Comparison of ENCODE assay signal across 13 cellular contexts in the genomic region with DNA sequence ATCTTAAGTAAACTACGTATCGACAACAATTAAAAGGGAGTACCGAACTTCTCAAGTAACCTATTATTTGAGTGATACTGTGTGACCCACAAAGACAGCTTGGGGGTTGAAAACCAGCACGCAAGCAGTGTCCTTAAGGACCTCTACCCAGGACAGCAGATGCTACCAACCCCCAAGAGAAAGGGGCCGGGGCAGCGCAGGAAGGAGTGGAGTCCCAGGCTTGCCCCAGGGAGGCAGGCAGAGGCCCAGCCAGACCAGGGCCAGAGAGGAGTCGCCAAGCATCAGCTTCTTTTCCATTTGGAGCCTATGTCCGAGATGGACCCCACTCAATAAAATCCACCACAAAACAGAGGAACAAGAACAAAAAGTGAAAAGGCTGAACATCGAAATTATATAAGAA. TPM values are rescaled to one million over a fixed set of nuclear protein-coding genes. Genes with fewer than 3 reads are reported as not detected.
DNase-seq lines count a peak whose midpoint lies in the region; ATAC-seq and TF ChIP-seq lines count a peak whose summit lies in the region.
"Had no signal": no experiment of that assay in that cellular context is flagged by ENCODE, and none has a peak within 500 bp of the region (broad histone marks: within the 10 kb centered on the region; RNA-seq: fewer than 3 reads in every experiment).

No MANE protein-coding gene starts in this region.

- H3K27me3 ChIP-seq in lower lobe of right lung (ENCODE audit: low read depth) (no peaks in the 10 kb centered on the region), thoracic aorta (replicated peaks; ENCODE audit: insufficient read depth) (no peaks in the 10 kb centered on the region), suprapubic skin (no peaks in the 10 kb centered on the region)

- H3K27ac Mint-ChIP-seq in central memory CD8-positive, alpha-beta T cell (ENCODE audit: low read depth), result peak overlapping the region; percentile 82

- H3K4me1 ChIP-seq in lower lobe of right lung (peaks cover 67% of the 10 kb centered on the region), thoracic aorta (ENCODE audit: control insufficient read depth in 1 of 2, low read depth in 2 of 2) (peaks cover 48 to 68% of the 10 kb centered on the region in 2 donors), suprapubic skin (peaks cover 63% of the 10 kb centered on the region)

- H3K4me3 ChIP-seq in lower lobe of right lung, result no peak overlapping the region
- peak overlapping the region; percentile 11 for H3K4me3 ChIP-seq in thoracic aorta
- no peak overlapping the region for H3K4me3 ChIP-seq in suprapubic skin
- H3K4me3 ChIP-seq: A549 had no signal

- TF ChIP-seq POLR2A in suprapubic skin (IDR thresholded peaks at IDR 0.05), result no peak

- no peaks in the 10 kb centered on the region for H3K9me3 Mint-ChIP-seq in central memory CD8-positive, alpha-beta T cell
- H3K9me3 Mint-ChIP-seq: activated CD4-positive, alpha-beta memory T cell treated with anti-CD3 and anti-CD28 coated beads, Interleukin-2, amount 10 ng/mL, durations not matched to agents 7 days and 5 days; CD4-positive, alpha-beta memory T cell; stimulated activated naive CD8-positive, alpha-beta T cell treated with anti-CD3 and anti-CD28 coated beads, Interleukin-15, amount 100 ng/mL, for 72 hours had no signal

- H3K27ac ChIP-seq in lower lobe of right lung (no peak overlapping the region), thoracic aorta (no peak overlapping the region), suprapubic skin (no peak overlapping the region)
- H3K27ac ChIP-seq: A549 had no signal

- TF ChIP-seq CTCF in lower lobe of right lung (IDR thresholded peaks at IDR 0.05) (no peak), thoracic aorta (IDR thresholded peaks at IDR 0.05) (no peak), suprapubic skin (IDR thresholded peaks at IDR 0.05) (no peak)

- no peaks in the 10 kb centered on the region for H3K9me3 ChIP-seq in lower lobe of right lung
- H3K9me3 ChIP-seq in thoracic aorta, result no peaks in the 10 kb centered on the region
- H3K9me3 ChIP-seq in suprapubic skin, result no peaks in the 10 kb centered on the region
- H3K9me3 ChIP-seq: A549 had no signal

- TF ChIP-seq EP300 in suprapubic skin (IDR thresholded peaks at IDR 0.05), result no peak

- peak; percentile 22 to 38 for ATAC-seq in left cardiac atrium
- ATAC-seq in Right ventricle myocardium inferior, result no peak
- no peak for ATAC-seq in central memory CD8-positive, alpha-beta T cell (replicated peaks; ENCODE audit: extremely low read depth, poor library complexity, severe bottlenecking)
- ATAC-seq in lower lobe of right lung, result no peak
- no peak for ATAC-seq in thoracic aorta (ENCODE audit: insufficient number of reproducible peaks, low FRiP score, low read depth)
- ATAC-seq: stimulated activated naive CD8-positive, alpha-beta T cell treated with anti-CD3 and anti-CD28 coated beads, Interleukin-15, amount 100 ng/mL, for 72 hours had no signal

- peaks cover 48% of the 10 kb centered on the region for H3K36me3 Mint-ChIP-seq in central memory CD8-positive, alpha-beta T cell (ENCODE audit: insufficient read depth)

- H3K4me3 Mint-ChIP-seq in central memory CD8-positive, alpha-beta T cell, result peak overlapping the region; percentile 51
- H3K4me3 Mint-ChIP-seq: activated CD4-positive, alpha-beta memory T cell treated with anti-CD3 and anti-CD28 coated beads, Interleukin-2, amount 10 ng/mL, durations not matched to agents 7 days and 5 days had no signal

- 83% methylated on average over 9 of the region's 9 CpGs for WGBS in suprapubic skin

- H3K36me3 ChIP-seq in lower lobe of right lung (peaks cover 48% of the 10 kb centered on the region), thoracic aorta (peaks cover 35% of the 10 kb centered on the region), suprapubic skin (peaks cover 41% of the 10 kb centered on the region)

- DNase-seq in left cardiac atrium (no peak), Right ventricle myocardium inferior (ENCODE audit: missing footprints) (no peak), lower lobe of right lung (peak; percentile 16), thoracic aorta (ENCODE audit: low spot score) (no peak), suprapubic skin (ENCODE audit: low spot score in 2 of 2) (no peak), nucleus accumbens (lab: John Stamatoyannopoulos, UW) (no peak), HT-29 (ENCODE audit: low spot score) (no peak)
- no peak for DNase-seq in central memory CD8-positive, alpha-beta T cell (ENCODE audit: low spot score in 2 of 2)
- DNase-seq: activated CD4-positive, alpha-beta memory T cell treated with anti-CD3 and anti-CD28 coated beads, Interleukin-2, amount 10 ng/mL, durations not matched to agents 7 days and 5 days; EL; stimulated activated naive CD8-positive, alpha-beta T cell treated with anti-CD3 and anti-CD28 coated beads, Interleukin-15, amount 100 ng/mL, for 72 hours had no signal

- H3K27me3 Mint-ChIP-seq in central memory CD8-positive, alpha-beta T cell, result no peaks in the 10 kb centered on the region
- H3K27me3 Mint-ChIP-seq: activated CD4-positive, alpha-beta memory T cell treated with anti-CD3 and anti-CD28 coated beads, Interleukin-2, amount 10 ng/mL, durations not matched to agents 7 days and 5 days; CD4-positive, alpha-beta memory T cell; stimulated activated naive CD8-positive, alpha-beta T cell treated with anti-CD3 and anti-CD28 coated beads, Interleukin-15, amount 100 ng/mL, for 72 hours had no signal

- intact Hi-C loops in left cardiac atrium (cut with DNase I) (no loop called here), Right ventricle myocardium inferior (cut with DNase I) (no loop called here), lower lobe of right lung (cut with DNase I) (no loop called here)

- peaks cover 73% of the 10 kb centered on the region for H3K4me1 Mint-ChIP-seq in central memory CD8-positive, alpha-beta T cell

RNA-seq across cellular contexts. Expression of gene DIDO1, which starts 11.9 kb away (rescaled TPM):
- total RNA-seq in left cardiac atrium (10 to 100 TPM; 33.8 to 39.1 TPM), Right ventricle myocardium inferior (33.5 TPM), lower lobe of right lung (54.6 TPM), thoracic aorta (10 to 100 TPM; 63.8 to 80.4 TPM), suprapubic skin (100 to 1,000 TPM in 1 of 4 donors, 10 to 100 TPM in 3; 64.6 to 143 (median 79.2) TPM)
- total RNA-seq in HT-29 (2014; rRNA removed; shearing (Covaris generic)), result 72.0 and 78.5 TPM in 2 replicates

RNA-seq across cellular contexts. Expression of gene GID8, which starts 23.5 kb away (rescaled TPM):
- total RNA-seq in left cardiac atrium (10 to 100 TPM; 16.8 to 20.2 TPM), Right ventricle myocardium inferior (16.1 TPM), lower lobe of right lung (26.2 TPM), thoracic aorta (10 to 100 TPM; 29.1 to 30.3 TPM), suprapubic skin (10 to 100 TPM; 30.4 to 57.0 (median 45.1) TPM)
- 66.9 and 67.4 TPM in 2 replicates for total RNA-seq in HT-29 (2014; rRNA removed; shearing (Covaris generic))

RNA-seq across cellular contexts. Expression of gene SLC17A9, which starts 38.1 kb away (rescaled TPM):
- 1 to 10 TPM; 2.1 to 5.7 TPM for total RNA-seq in left cardiac atrium
- 0.41 TPM for total RNA-seq in Right ventricle myocardium inferior
- 10.4 TPM for total RNA-seq in lower lobe of right lung
- 10 to 100 TPM; 17.9 to 18.8 TPM for total RNA-seq in thoracic aorta
- total RNA-seq in suprapubic skin, result 1 to 10 TPM in 1 of 4 donors, under 1 TPM in 3; 0.10 to 2.1 (median 0.66) TPM
- total RNA-seq in HT-29 (2014; rRNA removed; shearing (Covaris generic)), result 119 and 127 TPM in 2 replicates

RNA-seq across cellular contexts. Expression of gene TCFL5, which starts 52.8 kb away (rescaled TPM):
- total RNA-seq in left cardiac atrium, result 1 to 10 TPM; 6.4 to 8.4 TPM
- total RNA-seq in Right ventricle myocardium inferior, result 6.0 TPM
- total RNA-seq in lower lobe of right lung, result 8.2 TPM
- total RNA-seq in thoracic aorta, result 1 to 10 TPM; 3.8 to 6.2 TPM
- 10 to 100 TPM in 2 of 4 donors, 1 to 10 TPM in 2; 9.0 to 20.3 (median 12.7) TPM for total RNA-seq in suprapubic skin
- total RNA-seq in HT-29 (2014; rRNA removed; shearing (Covaris generic)), result 16.1 and 17.1 TPM in 2 replicates

Comparison
In these comparisons a context has a peak if more than half of its experiments do, and no peak if none do; other contexts are left out.
1. ATAC-seq: peak in left cardiac atrium (2 of 2); none in Right ventricle myocardium inferior (single experiment), central memory CD8-positive, alpha-beta T cell (single experiment), lower lobe of right lung (0 of 2) and thoracic aorta (single experiment).